ENCODE assay signal across 31 cellular contexts in the genomic region with DNA sequence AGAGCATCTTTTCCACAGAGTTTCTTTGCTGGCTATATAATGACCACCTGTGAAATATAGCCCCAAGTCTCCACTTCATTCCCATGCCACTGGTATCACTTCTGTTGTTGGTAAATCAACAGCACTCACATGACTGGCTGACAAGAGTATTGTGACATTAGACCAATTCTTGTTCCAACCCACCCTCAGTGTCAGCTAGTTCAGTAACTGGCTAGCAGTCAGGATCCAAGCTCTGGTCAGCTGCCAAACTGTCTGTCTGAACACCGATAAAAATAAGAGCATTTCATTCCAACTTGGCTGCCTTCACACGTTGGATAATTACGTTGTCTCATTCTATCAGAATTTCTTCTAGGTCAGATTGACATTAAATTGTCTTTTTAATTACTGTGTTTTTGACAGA.
"Had no signal": no experiment of that assay in that cellular context is flagged by ENCODE, and none has a peak within 500 bp of the region (broad histone marks: within the 10 kb centered on the region; RNA-seq: fewer than 3 reads in every experiment).

No MANE protein-coding gene starts in this region.

- ATAC-seq: activated CD8-positive, alpha-beta memory T cell treated with anti-CD3 and anti-CD28 coated beads, Interleukin-2, amount 10 ng/mL, durations not matched to agents 7 days and 5 days; K562; PC-3; T-helper 17 cell had no signal

- H3K27ac ChIP-seq: brain microvascular endothelial cell, cardiac muscle cell had no signal

- H3K27ac Mint-ChIP-seq: activated B cell treated with CpG ODN at 0.5 μM for 24 hours; activated CD4-positive, alpha-beta T cell treated with anti-CD3 and anti-CD28 coated beads, Interleukin-2, amount 10 ng/mL, durations not matched to agents 24 days and 14 days; activated CD8-positive, alpha-beta memory T cell treated with anti-CD3 and anti-CD28 coated beads, Interleukin-2, amount 10 ng/mL, durations not matched to agents 7 days and 5 days; activated naive CD8-positive, alpha-beta T cell; activated T-cell treated with anti-CD3 and anti-CD28 coated beads, Interleukin-2, amount 50 U/mL, for 24 hours; activated T-helper 1 cell treated with anti-CD3 and anti-CD28 coated beads, Interleukin-12 subunit alpha, Interleukin-12 subunit beta, Interleukin-2, Interleukin-4 antibody, amounts not matched to agents 30 ng/mL and 10 ng/mL and 1 ng/mL, durations not matched to agents 14 hours and 24 hours and 36 hours; T-helper 17 cell had no signal

- H3K36me3 Mint-ChIP-seq: activated CD8-positive, alpha-beta memory T cell treated with anti-CD3 and anti-CD28 coated beads, Interleukin-2, amount 10 ng/mL, durations not matched to agents 7 days and 5 days; activated naive CD8-positive, alpha-beta T cell had no signal

- H3K9me3 Mint-ChIP-seq: activated B cell treated with CpG ODN at 0.5 μM for 24 hours; activated CD4-positive, alpha-beta T cell treated with anti-CD3 and anti-CD28 coated beads, Interleukin-2, amount 10 ng/mL, durations not matched to agents 24 days and 14 days; activated T-cell treated with anti-CD3 and anti-CD28 coated beads, Interleukin-2, amount 50 U/mL, for 24 hours; activated T-helper 1 cell treated with anti-CD3 and anti-CD28 coated beads, Interleukin-12 subunit alpha, Interleukin-12 subunit beta, Interleukin-2, Interleukin-4 antibody, amounts not matched to agents 30 ng/mL and 10 ng/mL and 1 ng/mL, durations not matched to agents 14 hours and 24 hours and 36 hours had no signal

- H3K36me3 ChIP-seq: brain microvascular endothelial cell, cardiac muscle cell had no signal

- FAIRE-seq: astrocyte, K562, RCC 7860 had no signal

- H3K4me3 ChIP-seq: cardiac muscle cell, K562 had no signal

- DNase-seq: activated B cell treated with CpG ODN at 0.5 μM for 24 hours; activated CD4-positive, alpha-beta T cell treated with anti-CD3 and anti-CD28 coated beads for 1 hour; activated CD4-positive, alpha-beta T cell treated with anti-CD3 and anti-CD28 coated beads, Interleukin-2, amount 10 ng/mL, durations not matched to agents 24 days and 14 days; activated CD4-positive, alpha-beta T cell treated with anti-CD3 and anti-CD28 coated beads, Interleukin-2, amount 50 U/mL, for 48 hours; activated CD8-positive, alpha-beta memory T cell treated with anti-CD3 and anti-CD28 coated beads, Interleukin-2, amount 10 ng/mL, durations not matched to agents 7 days and 5 days; activated effector memory CD4-positive, alpha-beta T cell treated with Interleukin-2 at 50 U/mL for 16 hours; activated naive CD4-positive, alpha-beta T cell; activated T-cell treated with anti-CD3 and anti-CD28 coated beads, Interleukin-2, amount 50 U/mL, for 24 hours; amygdala; brain microvascular endothelial cell; cerebellar nuclear complex; Karpas-422; NCI-H1092 treated with DMSO at 0.1 percent for 48 hours; NCI-H1417 treated with DMSO at 0.1 percent for 48 hours; NCI-H1694; NCI-H2029; NCI-H2107; NCI-H2171 treated with DMSO at 0.1 percent for 48 hours; NCI-H226; NCI-H526; NCI-H82; PC-3; SIG-M5; T-helper 17 cell; T-helper 9 cell had no signal

- H3K27me3 ChIP-seq: brain microvascular endothelial cell, cardiac muscle cell had no signal
